1 cellular context compared by ENCODE assay signal in the genomic region with DNA sequence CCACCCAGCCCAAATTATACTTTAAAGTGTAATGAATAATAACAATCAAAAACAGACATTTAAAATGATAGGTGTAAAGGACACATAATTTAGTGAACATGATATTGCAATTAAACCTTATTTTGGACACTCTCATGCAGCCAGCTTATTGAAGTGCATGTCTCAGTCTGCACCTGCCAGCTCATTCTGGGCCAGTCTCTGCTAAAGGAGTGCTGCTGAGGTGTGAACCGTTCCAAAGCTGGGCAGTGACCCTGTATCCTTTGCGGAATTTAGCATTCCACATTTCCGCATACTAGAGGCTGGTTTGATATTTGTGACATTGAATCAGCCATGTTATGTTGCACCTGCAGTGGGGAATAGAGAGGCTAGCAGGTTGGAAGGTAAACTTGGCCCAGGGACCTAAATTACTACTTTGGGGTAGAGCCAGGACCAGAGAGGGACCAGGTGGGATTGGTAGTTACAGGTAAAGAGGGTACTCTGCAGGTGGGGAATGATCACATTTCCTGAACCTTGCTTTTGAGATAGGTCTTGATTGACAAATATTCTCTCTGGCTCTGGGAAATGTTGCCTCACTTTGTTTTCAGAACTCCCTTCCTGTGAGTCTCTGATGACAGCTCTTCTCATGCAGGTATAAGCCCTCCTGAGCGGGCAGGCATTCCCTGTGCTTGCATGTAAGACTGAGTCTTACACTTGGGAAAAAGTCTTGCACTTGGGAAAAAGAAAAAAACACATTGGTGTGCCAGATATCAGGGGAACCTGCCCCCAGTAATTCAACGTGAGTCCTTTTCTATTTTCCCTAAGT.
TF ChIP-seq lines count a peak whose summit lies in the region.

No MANE protein-coding gene starts in this region.

TF ChIP-seq in HepG2, 621 proteins besides CTCF, POLR2A, EP300 and RAD21 (continued from another document and continues in another):
- TF ChIP-seq CBX5 (CRISPR knock-in tag; IDR thresholded peaks at IDR 0.05; ENCODE audit: borderline replicate concordance): no peak
- TF ChIP-seq PHF20 (CRISPR knock-in tag; IDR thresholded peaks at IDR 0.05): no peak
- TF ChIP-seq, protein P1, sequence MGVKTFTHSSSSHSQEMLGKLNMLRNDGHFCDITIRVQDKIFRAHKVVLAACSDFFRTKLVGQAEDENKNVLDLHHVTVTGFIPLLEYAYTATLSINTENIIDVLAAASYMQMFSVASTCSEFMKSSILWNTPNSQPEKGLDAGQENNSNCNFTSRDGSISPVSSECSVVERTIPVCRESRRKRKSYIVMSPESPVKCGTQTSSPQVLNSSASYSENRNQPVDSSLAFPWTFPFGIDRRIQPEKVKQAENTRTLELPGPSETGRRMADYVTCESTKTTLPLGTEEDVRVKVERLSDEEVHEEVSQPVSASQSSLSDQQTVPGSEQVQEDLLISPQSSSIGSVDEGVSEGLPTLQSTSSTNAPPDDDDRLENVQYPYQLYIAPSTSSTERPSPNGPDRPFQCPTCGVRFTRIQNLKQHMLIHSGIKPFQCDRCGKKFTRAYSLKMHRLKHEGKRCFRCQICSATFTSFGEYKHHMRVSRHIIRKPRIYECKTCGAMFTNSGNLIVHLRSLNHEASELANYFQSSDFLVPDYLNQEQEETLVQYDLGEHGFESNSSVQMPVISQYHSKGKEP (CRISPR knock-in tag; IDR thresholded peaks at IDR 0.05): no peak
- no peak for TF ChIP-seq SIN3A (IDR thresholded peaks at IDR 0.05; ENCODE audit: borderline replicate concordance, low read depth, low read length)
- TF ChIP-seq FIP1L1 (IDR thresholded peaks at IDR 0.05; ENCODE audit: borderline replicate concordance, insufficient read depth, low read depth, low read length): no peak
- TF ChIP-seq ZNF773 (CRISPR knock-in tag; IDR thresholded peaks at IDR 0.05; ENCODE audit: borderline replicate concordance): no peak
- TF ChIP-seq TP53 (CRISPR knock-in tag; conservative IDR thresholded peaks at IDR 0.05): no peak
- TF ChIP-seq ZNF879 (CRISPR knock-in tag; IDR thresholded peaks at IDR 0.05): no peak
- TF ChIP-seq, protein P2, sequence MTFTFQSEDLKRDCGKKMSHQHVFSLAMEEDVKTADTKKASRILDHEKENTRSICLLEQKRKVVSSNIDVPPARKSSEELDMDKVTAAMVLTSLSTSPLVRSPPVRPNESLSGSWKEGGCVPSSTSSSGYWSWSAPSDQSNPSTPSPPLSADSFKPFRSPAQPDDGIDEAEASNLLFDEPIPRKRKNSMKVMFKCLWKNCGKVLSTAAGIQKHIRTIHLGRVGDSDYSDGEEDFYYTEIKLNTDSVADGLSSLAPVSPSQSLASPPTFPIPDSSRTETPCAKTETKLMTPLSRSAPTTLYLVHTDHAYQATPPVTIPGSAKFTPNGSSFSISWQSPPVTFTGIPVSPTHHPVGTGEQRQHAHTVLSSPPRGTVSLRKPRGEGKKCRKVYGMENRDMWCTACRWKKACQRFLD (CRISPR knock-in tag; IDR thresholded peaks at IDR 0.05; ENCODE audit: borderline replicate concordance): no peak
- TF ChIP-seq ZNF768 (CRISPR knock-in tag; IDR thresholded peaks at IDR 0.05): no peak
- TF ChIP-seq, protein P3, sequence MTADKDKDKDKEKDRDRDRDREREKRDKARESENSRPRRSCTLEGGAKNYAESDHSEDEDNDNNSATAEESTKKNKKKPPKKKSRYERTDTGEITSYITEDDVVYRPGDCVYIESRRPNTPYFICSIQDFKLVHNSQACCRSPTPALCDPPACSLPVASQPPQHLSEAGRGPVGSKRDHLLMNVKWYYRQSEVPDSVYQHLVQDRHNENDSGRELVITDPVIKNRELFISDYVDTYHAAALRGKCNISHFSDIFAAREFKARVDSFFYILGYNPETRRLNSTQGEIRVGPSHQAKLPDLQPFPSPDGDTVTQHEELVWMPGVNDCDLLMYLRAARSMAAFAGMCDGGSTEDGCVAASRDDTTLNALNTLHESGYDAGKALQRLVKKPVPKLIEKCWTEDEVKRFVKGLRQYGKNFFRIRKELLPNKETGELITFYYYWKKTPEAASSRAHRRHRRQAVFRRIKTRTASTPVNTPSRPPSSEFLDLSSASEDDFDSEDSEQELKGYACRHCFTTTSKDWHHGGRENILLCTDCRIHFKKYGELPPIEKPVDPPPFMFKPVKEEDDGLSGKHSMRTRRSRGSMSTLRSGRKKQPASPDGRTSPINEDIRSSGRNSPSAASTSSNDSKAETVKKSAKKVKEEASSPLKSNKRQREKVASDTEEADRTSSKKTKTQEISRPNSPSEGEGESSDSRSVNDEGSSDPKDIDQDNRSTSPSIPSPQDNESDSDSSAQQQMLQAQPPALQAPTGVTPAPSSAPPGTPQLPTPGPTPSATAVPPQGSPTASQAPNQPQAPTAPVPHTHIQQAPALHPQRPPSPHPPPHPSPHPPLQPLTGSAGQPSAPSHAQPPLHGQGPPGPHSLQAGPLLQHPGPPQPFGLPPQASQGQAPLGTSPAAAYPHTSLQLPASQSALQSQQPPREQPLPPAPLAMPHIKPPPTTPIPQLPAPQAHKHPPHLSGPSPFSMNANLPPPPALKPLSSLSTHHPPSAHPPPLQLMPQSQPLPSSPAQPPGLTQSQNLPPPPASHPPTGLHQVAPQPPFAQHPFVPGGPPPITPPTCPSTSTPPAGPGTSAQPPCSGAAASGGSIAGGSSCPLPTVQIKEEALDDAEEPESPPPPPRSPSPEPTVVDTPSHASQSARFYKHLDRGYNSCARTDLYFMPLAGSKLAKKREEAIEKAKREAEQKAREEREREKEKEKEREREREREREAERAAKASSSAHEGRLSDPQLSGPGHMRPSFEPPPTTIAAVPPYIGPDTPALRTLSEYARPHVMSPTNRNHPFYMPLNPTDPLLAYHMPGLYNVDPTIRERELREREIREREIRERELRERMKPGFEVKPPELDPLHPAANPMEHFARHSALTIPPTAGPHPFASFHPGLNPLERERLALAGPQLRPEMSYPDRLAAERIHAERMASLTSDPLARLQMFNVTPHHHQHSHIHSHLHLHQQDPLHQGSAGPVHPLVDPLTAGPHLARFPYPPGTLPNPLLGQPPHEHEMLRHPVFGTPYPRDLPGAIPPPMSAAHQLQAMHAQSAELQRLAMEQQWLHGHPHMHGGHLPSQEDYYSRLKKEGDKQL (CRISPR knock-in tag; IDR thresholded peaks at IDR 0.05; ENCODE audit: low read depth): no peak
- TF ChIP-seq, protein P4, sequence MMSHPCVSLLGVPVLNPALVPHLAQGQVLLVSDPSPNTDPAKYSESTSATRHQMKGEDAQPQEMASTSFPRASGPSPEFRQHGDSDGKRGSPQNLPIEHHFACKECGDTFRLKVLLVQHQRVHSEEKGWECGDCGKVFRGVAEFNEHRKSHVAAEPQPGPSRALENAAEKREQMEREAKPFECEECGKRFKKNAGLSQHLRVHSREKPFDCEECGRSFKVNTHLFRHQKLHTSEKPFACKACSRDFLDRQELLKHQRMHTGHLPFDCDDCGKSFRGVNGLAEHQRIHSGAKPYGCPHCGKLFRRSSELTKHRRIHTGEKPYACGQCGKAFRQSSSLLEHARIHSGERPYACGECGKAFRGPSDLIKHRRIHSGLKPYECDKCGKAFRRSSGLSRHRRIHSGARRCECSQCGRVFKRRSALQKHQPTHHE (CRISPR knock-in tag; IDR thresholded peaks at IDR 0.05; ENCODE audit: borderline replicate concordance): no peak
- TF ChIP-seq ZMYM3 (CRISPR knock-in tag; IDR thresholded peaks at IDR 0.05): no peak
- TF ChIP-seq CCDC6 (CRISPR knock-in tag; IDR thresholded peaks at IDR 0.05): peak; percentile 28; the same call in 1 of the 2 replicates
- TF ChIP-seq SNAPC2 (CRISPR knock-in tag; IDR thresholded peaks at IDR 0.05): 0 out of 2 replicates have a peak, but pooled peaks have one; percentile 35
- 0 out of 2 replicates have a peak, but pooled peaks have one; percentile 37 for TF ChIP-seq ZNF772 (CRISPR knock-in tag; IDR thresholded peaks at IDR 0.05)
- no peak for TF ChIP-seq RARG (CRISPR knock-in tag; IDR thresholded peaks at IDR 0.05; ENCODE audit: low read depth)
- no peak for TF ChIP-seq ZNF652 (CRISPR knock-in tag; IDR thresholded peaks at IDR 0.05; ENCODE audit: borderline replicate concordance, low read depth)
- TF ChIP-seq, protein P5, sequence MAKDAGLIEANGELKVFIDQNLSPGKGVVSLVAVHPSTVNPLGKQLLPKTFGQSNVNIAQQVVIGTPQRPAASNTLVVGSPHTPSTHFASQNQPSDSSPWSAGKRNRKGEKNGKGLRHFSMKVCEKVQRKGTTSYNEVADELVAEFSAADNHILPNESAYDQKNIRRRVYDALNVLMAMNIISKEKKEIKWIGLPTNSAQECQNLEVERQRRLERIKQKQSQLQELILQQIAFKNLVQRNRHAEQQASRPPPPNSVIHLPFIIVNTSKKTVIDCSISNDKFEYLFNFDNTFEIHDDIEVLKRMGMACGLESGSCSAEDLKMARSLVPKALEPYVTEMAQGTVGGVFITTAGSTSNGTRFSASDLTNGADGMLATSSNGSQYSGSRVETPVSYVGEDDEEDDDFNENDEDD (CRISPR knock-in tag; IDR thresholded peaks at IDR 0.05; ENCODE audit: borderline replicate concordance): no peak
- no peak for TF ChIP-seq PAWR (CRISPR knock-in tag; IDR thresholded peaks at IDR 0.05; ENCODE audit: borderline replicate concordance)
- no peak for TF ChIP-seq SRF (IDR thresholded peaks at IDR 0.05; ENCODE audit: low read depth, low read length)
- no peak for TF ChIP-seq POLR2G (IDR thresholded peaks at IDR 0.05; ENCODE audit: low read depth, low read length)
- TF ChIP-seq ZKSCAN8 (CRISPR knock-in tag; IDR thresholded peaks at IDR 0.05; ENCODE audit: borderline replicate concordance): no peak
- no peak for TF ChIP-seq ZNF616 (CRISPR knock-in tag; IDR thresholded peaks at IDR 0.05; ENCODE audit: low read depth)
- TF ChIP-seq, protein P6, sequence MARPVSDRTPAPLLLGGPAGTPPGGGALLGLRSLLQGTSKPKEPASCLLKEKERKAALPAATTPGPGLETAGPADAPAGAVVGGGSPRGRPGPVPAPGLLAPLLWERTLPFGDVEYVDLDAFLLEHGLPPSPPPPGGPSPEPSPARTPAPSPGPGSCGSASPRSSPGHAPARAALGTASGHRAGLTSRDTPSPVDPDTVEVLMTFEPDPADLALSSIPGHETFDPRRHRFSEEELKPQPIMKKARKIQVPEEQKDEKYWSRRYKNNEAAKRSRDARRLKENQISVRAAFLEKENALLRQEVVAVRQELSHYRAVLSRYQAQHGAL (CRISPR knock-in tag; IDR thresholded peaks at IDR 0.05; ENCODE audit: not compliant biosample characterization): no peak
- TF ChIP-seq ZNF816 (CRISPR knock-in tag; IDR thresholded peaks at IDR 0.05; ENCODE audit: borderline replicate concordance): no peak
- TF ChIP-seq IRX3 (CRISPR knock-in tag; IDR thresholded peaks at IDR 0.05; ENCODE audit: borderline replicate concordance, low read depth): 0 out of 2 replicates have a peak, but pooled peaks have one; percentile 37
- no peak for TF ChIP-seq BCL6 (CRISPR knock-in tag; IDR thresholded peaks at IDR 0.05)
- TF ChIP-seq TBX2 (CRISPR knock-in tag; IDR thresholded peaks at IDR 0.05; ENCODE audit: borderline replicate concordance): no peak
- TF ChIP-seq MATR3 (CRISPR knock-in tag; IDR thresholded peaks at IDR 0.05): no peak
- peak; percentile 28 for TF ChIP-seq ZEB1 (IDR thresholded peaks at IDR 0.05; ENCODE audit: insufficient replicate concordance, low read depth)
- TF ChIP-seq HNF4A (CRISPR knock-in tag; IDR thresholded peaks at IDR 0.05): no peak
- TF ChIP-seq SOX6 (IDR thresholded peaks at IDR 0.05): no peak
- TF ChIP-seq SOX6 (CRISPR knock-in tag; IDR thresholded peaks at IDR 0.05): no peak
- no peak for TF ChIP-seq ZNF577 (CRISPR knock-in tag; IDR thresholded peaks at IDR 0.05; ENCODE audit: borderline replicate concordance, low read depth)
- TF ChIP-seq BORCS8-MEF2B (CRISPR knock-in tag; IDR thresholded peaks at IDR 0.05): peak; percentile 48; the same call in 1 of the 2 replicates
- TF ChIP-seq ATF1 (CRISPR knock-in tag; IDR thresholded peaks at IDR 0.05): no peak
- TF ChIP-seq GPN1 (CRISPR knock-in tag; IDR thresholded peaks at IDR 0.05; ENCODE audit: borderline replicate concordance): no peak
- TF ChIP-seq, protein P7, sequence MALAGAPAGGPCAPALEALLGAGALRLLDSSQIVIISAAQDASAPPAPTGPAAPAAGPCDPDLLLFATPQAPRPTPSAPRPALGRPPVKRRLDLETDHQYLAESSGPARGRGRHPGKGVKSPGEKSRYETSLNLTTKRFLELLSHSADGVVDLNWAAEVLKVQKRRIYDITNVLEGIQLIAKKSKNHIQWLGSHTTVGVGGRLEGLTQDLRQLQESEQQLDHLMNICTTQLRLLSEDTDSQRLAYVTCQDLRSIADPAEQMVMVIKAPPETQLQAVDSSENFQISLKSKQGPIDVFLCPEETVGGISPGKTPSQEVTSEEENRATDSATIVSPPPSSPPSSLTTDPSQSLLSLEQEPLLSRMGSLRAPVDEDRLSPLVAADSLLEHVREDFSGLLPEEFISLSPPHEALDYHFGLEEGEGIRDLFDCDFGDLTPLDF (CRISPR knock-in tag; IDR thresholded peaks at IDR 0.05): no peak
- no peak for TF ChIP-seq HNRNPK (IDR thresholded peaks at IDR 0.05; ENCODE audit: low read depth, low read length, poor library complexity, severe bottlenecking)
- TF ChIP-seq CHCHD3 (CRISPR knock-in tag; IDR thresholded peaks at IDR 0.05): no peak
- no peak for TF ChIP-seq ZNF253 (CRISPR knock-in tag; IDR thresholded peaks at IDR 0.05; ENCODE audit: borderline replicate concordance)
- TF ChIP-seq CCAR2 (optimal IDR thresholded peaks at IDR 0.05; ENCODE audit: low read depth, low read length): no peak
- no peak for TF ChIP-seq ZNF3 (CRISPR knock-in tag; IDR thresholded peaks at IDR 0.05)
- TF ChIP-seq, protein P8, sequence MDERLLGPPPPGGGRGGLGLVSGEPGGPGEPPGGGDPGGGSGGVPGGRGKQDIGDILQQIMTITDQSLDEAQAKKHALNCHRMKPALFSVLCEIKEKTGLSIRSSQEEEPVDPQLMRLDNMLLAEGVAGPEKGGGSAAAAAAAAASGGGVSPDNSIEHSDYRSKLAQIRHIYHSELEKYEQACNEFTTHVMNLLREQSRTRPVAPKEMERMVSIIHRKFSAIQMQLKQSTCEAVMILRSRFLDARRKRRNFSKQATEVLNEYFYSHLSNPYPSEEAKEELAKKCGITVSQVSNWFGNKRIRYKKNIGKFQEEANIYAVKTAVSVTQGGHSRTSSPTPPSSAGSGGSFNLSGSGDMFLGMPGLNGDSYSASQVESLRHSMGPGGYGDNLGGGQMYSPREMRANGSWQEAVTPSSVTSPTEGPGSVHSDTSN (CRISPR knock-in tag; IDR thresholded peaks at IDR 0.05): no peak
- no peak for TF ChIP-seq ZNF891 (CRISPR knock-in tag; IDR thresholded peaks at IDR 0.05)
- no peak for TF ChIP-seq ZNF720 (CRISPR knock-in tag; IDR thresholded peaks at IDR 0.05)
- TF ChIP-seq KDM4B (CRISPR knock-in tag; IDR thresholded peaks at IDR 0.05): no peak
- TF ChIP-seq, protein P9, sequence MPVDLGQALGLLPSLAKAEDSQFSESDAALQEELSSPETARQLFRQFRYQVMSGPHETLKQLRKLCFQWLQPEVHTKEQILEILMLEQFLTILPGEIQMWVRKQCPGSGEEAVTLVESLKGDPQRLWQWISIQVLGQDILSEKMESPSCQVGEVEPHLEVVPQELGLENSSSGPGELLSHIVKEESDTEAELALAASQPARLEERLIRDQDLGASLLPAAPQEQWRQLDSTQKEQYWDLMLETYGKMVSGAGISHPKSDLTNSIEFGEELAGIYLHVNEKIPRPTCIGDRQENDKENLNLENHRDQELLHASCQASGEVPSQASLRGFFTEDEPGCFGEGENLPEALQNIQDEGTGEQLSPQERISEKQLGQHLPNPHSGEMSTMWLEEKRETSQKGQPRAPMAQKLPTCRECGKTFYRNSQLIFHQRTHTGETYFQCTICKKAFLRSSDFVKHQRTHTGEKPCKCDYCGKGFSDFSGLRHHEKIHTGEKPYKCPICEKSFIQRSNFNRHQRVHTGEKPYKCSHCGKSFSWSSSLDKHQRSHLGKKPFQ (CRISPR knock-in tag; IDR thresholded peaks at IDR 0.05; ENCODE audit: insufficient replicate concordance): no peak
- no peak for TF ChIP-seq ZNF235 (CRISPR knock-in tag; IDR thresholded peaks at IDR 0.05; ENCODE audit: borderline replicate concordance)
